Comparison of ENCODE assay signal across 1 cellular context in genomic region chr18:12296457-12296856, GRCh38.
TF ChIP-seq lines count a peak whose summit lies in the region.

No MANE protein-coding gene starts in this region.

TF ChIP-seq in endothelial cell of umbilical vein, 7 proteins besides CTCF, POLR2A, EP300 and RAD21:
- TF ChIP-seq MYC (IDR thresholded peaks at IDR 0.05; ENCODE audit: low read depth, low read length): no peak
- no peak for TF ChIP-seq EZH2 (IDR thresholded peaks at IDR 0.05; ENCODE audit: borderline replicate concordance, low read depth, low read length, severe bottlenecking)
- no peak for TF ChIP-seq FOS (IDR thresholded peaks at IDR 0.05; ENCODE audit: borderline replicate concordance, insufficient read depth, low read length)
- TF ChIP-seq MAX (IDR thresholded peaks at IDR 0.05; ENCODE audit: insufficient read depth, insufficient read length): no peak
- TF ChIP-seq POLR2AphosphoS5 (IDR thresholded peaks at IDR 0.05; ENCODE audit: insufficient read depth, low read depth, low read length): peak; percentile 26
- no peak for TF ChIP-seq GATA2 (IDR thresholded peaks at IDR 0.05; ENCODE audit: insufficient read depth, insufficient read length, low read depth, low read length)
